19 cellular contexts compared by ENCODE assay signal in the genomic region with DNA sequence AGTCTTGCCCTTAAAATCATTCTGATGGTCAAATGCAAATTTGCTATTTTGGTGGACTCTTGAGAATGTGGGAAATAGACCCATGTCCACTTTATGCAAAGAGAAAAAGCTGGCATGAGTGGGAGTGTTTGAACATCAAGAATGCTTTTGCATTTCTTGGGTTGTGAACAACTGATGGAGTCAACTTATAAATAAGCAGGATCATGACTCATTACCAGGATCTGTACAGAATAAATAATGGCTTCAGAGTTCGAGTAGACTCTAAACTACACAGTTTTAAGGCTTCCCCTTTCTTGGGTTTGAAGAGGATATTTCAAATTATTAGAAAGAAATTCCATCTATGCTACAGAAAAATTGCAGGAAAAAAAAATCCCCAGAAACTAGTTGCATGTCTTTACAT.
DNase-seq lines count a peak whose midpoint lies in the region; ATAC-seq, FAIRE-seq and TF ChIP-seq lines count a peak whose summit lies in the region.
"Had no signal": no experiment of that assay in that cellular context is flagged by ENCODE, and none has a peak within 500 bp of the region (broad histone marks: within the 10 kb centered on the region; RNA-seq: fewer than 3 reads in every experiment).

No MANE protein-coding gene starts in this region.

- peaks cover 5 to 16% of the 10 kb centered on the region in 2 experiments; a peak in 3 of 4 replicates for H3K79me1 ChIP-seq in IMR-90 (ENCODE audit: low read depth in 1 of 2, low read length in 2 of 2)

- no peak overlapping the region for H2AK9ac ChIP-seq in IMR-90 (replicated peaks; ENCODE audit: low read depth, low read length, poor library complexity)

- peak overlapping the region; percentile 19; the same call in 2 of the 3 replicates for H3K4me2 ChIP-seq in A549
- H3K4me2 ChIP-seq in IMR-90 (ENCODE audit: low read depth, low read length): peak overlapping the region; percentile 62; the same call in 1 of the 2 replicates
- no peak overlapping the region for H3K4me2 ChIP-seq in GM12878 (ENCODE audit: control insufficient read depth, insufficient read depth)

- no peak overlapping the region for H3K18ac ChIP-seq in IMR-90 (ENCODE audit: low read depth, low read length)

- H3K4me3 ChIP-seq in A549 (no peak overlapping the region), IMR-90 (ENCODE audit: insufficient read depth, low read depth, low read length) (no peak overlapping the region), GM12878 (no peak overlapping the region)
- H3K4me3 ChIP-seq: SJSA1 had no signal

- H2AFZ ChIP-seq in IMR-90 (replicated peaks; ENCODE audit: low read length, poor library complexity) (no peak overlapping the region), GM12878 (ENCODE audit: control insufficient read depth, low read depth, low read length) (no peak overlapping the region)

- H3K4me1 ChIP-seq in A549 (peaks cover 12% of the 10 kb centered on the region), IMR-90 (ENCODE audit: control insufficient read depth, insufficient read depth, low read length) (peaks cover 4% of the 10 kb centered on the region), GM12878 (ENCODE audit: control insufficient read depth, insufficient read depth, low read length) (no peaks in the 10 kb centered on the region)
- H3K4me1 ChIP-seq: SJSA1 had no signal

- intact Hi-C loops in IMR-90 (cut with micrococcal nuclease) (no loop called here), GM12878 (cut with micrococcal nuclease; ENCODE audit: unreplicated experiment) (no loop called here)

- dilution Hi-C loops in IMR-90 (cut with HindIII; ENCODE audit: low sequenced_read_pairs, unreplicated experiment): no loop called here

- H4K91ac ChIP-seq in IMR-90 (ENCODE audit: insufficient read depth, low read depth, low read length): no peak overlapping the region

- H2BK20ac ChIP-seq in IMR-90 (ENCODE audit: low read depth, low read length): no peak overlapping the region

- H3K27ac Mint-ChIP-seq in immature natural killer cell: no peak overlapping the region
- H3K27ac Mint-ChIP-seq: IgD-negative memory B cell had no signal

- peaks cover 0 to 5% (median under 1%) of the 10 kb centered on the region in 6 donors for H3K9me3 Mint-ChIP-seq in immature natural killer cell

- H3K23ac ChIP-seq in IMR-90 (ENCODE audit: low read depth, low read length): no peak overlapping the region

- no peaks in the 10 kb centered on the region for H3K36me3 ChIP-seq in IMR-90 (ENCODE audit: control insufficient read depth, insufficient read depth, low read length)
- H3K36me3 ChIP-seq in GM12878 (ENCODE audit: control insufficient read depth in 2 of 2, insufficient read depth in 2 of 2, low read length in 1 of 2): no peaks in the 10 kb centered on the region
- H3K36me3 ChIP-seq: SJSA1 had no signal

- H4K8ac ChIP-seq in IMR-90 (ENCODE audit: low read depth in 2 of 2, low read length in 2 of 2): no peak overlapping the region

- POLR2A ChIA-PET in A549 (lab: Yijun Ruan, JAX): no interaction called here
- POLR2A ChIA-PET in IMR-90 (lab: Charles Lee; ENCODE audit: unreplicated experiment): no interaction called here
- POLR2A ChIA-PET in GM12878 (lab: Charles Lee): no interaction called here

- H3K27me3 ChIP-seq in IMR-90 (ENCODE audit: control insufficient read depth, insufficient read depth, low read length) (no peaks in the 10 kb centered on the region), GM12878 (replicated peaks in 1 of 2; ENCODE audit: control insufficient read depth in 2 of 2, insufficient read depth in 2 of 2, low read length in 1 of 2) (no peaks in the 10 kb centered on the region)
- H3K27me3 ChIP-seq: SJSA1 had no signal

- H2BK5ac ChIP-seq in IMR-90 (ENCODE audit: low read depth, low read length, poor library complexity, severe bottlenecking): no peak overlapping the region

- peaks cover 3% of the 10 kb centered on the region; the same call in 1 of the 2 replicates for H3K9me1 ChIP-seq in IMR-90 (ENCODE audit: insufficient read depth, low read length)

- FAIRE-seq in A549 (lab: Jason Lieb, UNC) (no peak), GM12878 (lab: Jason Lieb, UNC) (peak; percentile 38)
- FAIRE-seq: GM19239 had no signal

- ATAC-seq in A549 (no peak), IMR-90 (ENCODE audit: low read depth) (peak; percentile 94), GM12878 (no peak), GM21825 (IDR thresholded peaks at IDR 0.05; ENCODE audit: unreplicated experiment) (no peak)

- TF ChIP-seq CTCF in A549 (IDR thresholded peaks at IDR 0.05) (no peak), IMR-90 (conservative IDR thresholded peaks at IDR 0.05; ENCODE audit: low read depth, low read length) (no peak), GM12878 (IDR thresholded peaks at IDR 0.05 in 2 of 3, conservative IDR thresholded peaks at IDR 0.05 in 1 of 3; ENCODE audit: control insufficient read depth in 2 of 3, extremely low read depth in 1 of 3, insufficient read depth in 1 of 3, low read depth in 3 of 3, low read length in 3 of 3) (no peak)

- no peak overlapping the region for H2BK120ac ChIP-seq in IMR-90 (ENCODE audit: low read depth, low read length)

- TF ChIP-seq POLR2A in A549 (IDR thresholded peaks at IDR 0.05; ENCODE audit: low read length): no peak
- no peak for TF ChIP-seq POLR2A in IMR-90 (IDR thresholded peaks at IDR 0.05; ENCODE audit: low read depth, low read length)
- TF ChIP-seq POLR2A in GM12878 (IDR thresholded peaks at IDR 0.05; ENCODE audit: low read depth, low read length): no peak

- RAD21 ChIA-PET in GM12878 (lab: Charles Lee; ENCODE audit: unreplicated experiment): no interaction called here

- no peak overlapping the region for H3K56ac ChIP-seq in IMR-90 (ENCODE audit: extremely low read depth, insufficient read depth, low read length)

- no peaks in the 10 kb centered on the region for H3K36me3 Mint-ChIP-seq in immature natural killer cell
- H3K36me3 Mint-ChIP-seq: IgD-negative memory B cell had no signal

- H3K4me1 Mint-ChIP-seq in immature natural killer cell: no peaks in the 10 kb centered on the region
- H3K4me1 Mint-ChIP-seq: IgD-negative memory B cell had no signal

- H4K5ac ChIP-seq in IMR-90 (ENCODE audit: low read depth, low read length): no peak overlapping the region

- no peak overlapping the region for H2BK15ac ChIP-seq in IMR-90 (ENCODE audit: low read depth, low read length)

- H3K4ac ChIP-seq in IMR-90 (ENCODE audit: low read depth, low read length): no peak overlapping the region

- H3K4me3 Mint-ChIP-seq in immature natural killer cell: no peak overlapping the region
- H3K4me3 Mint-ChIP-seq: IgD-negative memory B cell had no signal

- SMC1A ChIA-PET in GM12878 (lab: Charles Lee; ENCODE audit: uncharacterized antibody, unreplicated experiment): no interaction called here

- H3K79me2 ChIP-seq in GM12878 (ENCODE audit: control insufficient read depth, insufficient read depth, low read length): no peaks in the 10 kb centered on the region

- WGBS in A549 (ENCODE audit: missing lambda C conversion rate): 6% methylated on average over 1 of the region's 1 CpG
- WGBS in IMR-90 (ENCODE audit: extremely low coverage in 2 of 2, insufficient read length in 1 of 2), 2 experiments: no CpG with 5 or more reads among the region's 1 CpG
- 0% methylated on average over 1 of the region's 1 CpG for WGBS in GM12878 (ENCODE audit: insufficient coverage, insufficient replicate concordance, low lambda C conversion rate, missing lambda C conversion rate)

- BruUV-seq in IMR-90 (replicated peaks; lab: Mats Ljungman, UMichigan) (no TSS peak), GM12878 (replicated peaks; lab: Mats Ljungman, UMichigan) (no TSS peak)

- no peaks in the 10 kb centered on the region for H3K9me3 ChIP-seq in A549
- no peaks in the 10 kb centered on the region for H3K9me3 ChIP-seq in IMR-90 (ENCODE audit: control insufficient read depth, insufficient read depth, low read length)
- H3K9me3 ChIP-seq in GM12878 (replicated peaks; ENCODE audit: control insufficient read depth, insufficient read depth, low read length): no peaks in the 10 kb centered on the region
- H3K9me3 ChIP-seq: SJSA1 had no signal

- CTCF ChIA-PET in A549 (lab: Yijun Ruan, JAX) (no interaction called here), IMR-90 (lab: Yijun Ruan, JAX) (no interaction called here), GM12878 (lab: Yijun Ruan, JAX) (no interaction called here)

- in situ Hi-C loops in IMR-90 (cut with MboI; ENCODE audit: low sequenced_read_pairs): no loop called here
- in situ Hi-C loops in GM12878 (cut with MboI): no loop called here

- no peak overlapping the region for H3K14ac ChIP-seq in IMR-90 (replicated peaks; ENCODE audit: low read depth, low read length)

- H2AK5ac ChIP-seq in IMR-90 (ENCODE audit: low read depth, low read length): no peak overlapping the region

- H3K27me3 Mint-ChIP-seq in immature natural killer cell (ENCODE audit: low read depth in 3 of 3): no peaks in the 10 kb centered on the region

- H4K20me1 ChIP-seq in IMR-90 (ENCODE audit: insufficient read depth, low read length) (peaks cover 6% of the 10 kb centered on the region), GM12878 (ENCODE audit: control insufficient read depth, insufficient read depth) (no peaks in the 10 kb centered on the region)

- no peak for DNase-seq in A549 (ENCODE audit: low read depth in 1 of 2, low spot score in 1 of 2)
- DNase-seq in IMR-90: peak; percentile 71
- no peak for DNase-seq in GM12878 (ENCODE audit: low read depth, low spot score)
- DNase-seq in iris pigment epithelial cell (ENCODE audit: low read depth): peak; percentile 21
- no peak for DNase-seq in central memory CD4-positive, alpha-beta T cell
- DNase-seq in anterior cingulate cortex (lab: John Stamatoyannopoulos, UW): no peak
- DNase-seq in immature natural killer cell: no peak
- DNase-seq: 8988T; C1 segment of cervical spinal cord; EL; H7; Kasumi-1; NCI-H187; NCI-H69; NK-92 treated with Interleukin-12 subunit alpha and Interleukin-12 subunit beta, amount 100 ng/mL, for 24 hours had no signal

- TF ChIP-seq RAD21 in A549 (conservative IDR thresholded peaks at IDR 0.05 in 1 of 2, IDR thresholded peaks at IDR 0.05 in 1 of 2): no peak
- no peak for TF ChIP-seq RAD21 in IMR-90 (IDR thresholded peaks at IDR 0.05; ENCODE audit: low read length)
- TF ChIP-seq RAD21 in GM12878 (IDR thresholded peaks at IDR 0.05; ENCODE audit: insufficient read depth, low read depth, low read length): no peak

- no peak overlapping the region; a peak in 1 of 6 replicates for H3K27ac ChIP-seq in A549
- no peak overlapping the region for H3K27ac ChIP-seq in IMR-90 (ENCODE audit: insufficient read depth, low read length)
- H3K27ac ChIP-seq in GM12878 (ENCODE audit: control insufficient read depth, insufficient read depth): no peak overlapping the region
- H3K27ac ChIP-seq: SJSA1 had no signal

- no peak for TF ChIP-seq EP300 in A549 (IDR thresholded peaks at IDR 0.05)
- TF ChIP-seq EP300 in GM12878 (IDR thresholded peaks at IDR 0.05; ENCODE audit: borderline replicate concordance in 1 of 2, control insufficient read depth in 1 of 2, low read depth in 2 of 2, low read length in 2 of 2): no peak

- H3K9ac ChIP-seq in IMR-90 (ENCODE audit: low read depth, low read length) (no peak overlapping the region), GM12878 (ENCODE audit: control insufficient read depth, insufficient read depth, low read length) (no peak overlapping the region)

TF ChIP-seq in A549, 52 proteins besides CTCF, POLR2A, EP300 and RAD21 (continues in another document):
- no peak for TF ChIP-seq CEBPB (IDR thresholded peaks at IDR 0.05)

TF ChIP-seq in IMR-90, 13 proteins besides CTCF, POLR2A, EP300 and RAD21 (continues in another document):
- no peak for TF ChIP-seq NFE2L2 (IDR thresholded peaks at IDR 0.05; ENCODE audit: low read depth, low read length)

Comparison
In these comparisons a context has a peak if more than half of its experiments do, and no peak if none do; other contexts are left out.
1. DNase-seq: peak in IMR-90 (single experiment) and iris pigment epithelial cell (single experiment); none in A549 (0 of 2), GM12878 (single experiment), central memory CD4-positive, alpha-beta T cell (single experiment), anterior cingulate cortex (0 of 58) and immature natural killer cell (0 of 3).